ENCODE assay signal across 7 cellular contexts in the genomic region with DNA sequence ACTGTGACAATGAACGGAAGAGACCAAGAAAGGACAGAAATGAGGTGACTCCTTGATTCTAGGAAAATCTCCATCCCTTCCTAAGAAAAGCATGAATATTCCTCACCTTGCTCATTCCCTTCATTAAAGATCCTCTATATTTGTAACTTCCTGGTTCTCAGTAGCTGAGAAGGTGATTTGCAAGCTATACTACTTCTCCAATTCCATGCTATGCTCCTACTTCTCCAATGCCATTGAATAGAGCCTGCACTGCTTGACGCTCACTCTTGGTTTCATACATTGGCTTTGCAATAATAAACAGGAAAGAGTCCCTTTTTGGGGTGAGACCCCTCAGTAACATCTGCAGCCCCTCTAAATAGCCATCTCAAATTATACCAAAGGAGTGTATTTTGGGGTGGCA. TPM values are rescaled to one million over a fixed set of nuclear protein-coding genes. Genes with fewer than 3 reads are reported as not detected.
"Had no signal": no experiment of that assay in that cellular context is flagged by ENCODE, and none has a peak within 500 bp of the region (broad histone marks: within the 10 kb centered on the region; RNA-seq: fewer than 3 reads in every experiment).

No MANE protein-coding gene starts in this region.

RNA-seq across cellular contexts. Expression of gene PPIAL4D, which starts 50.3 kb away (rescaled TPM):
- total RNA-seq: ascending aorta; cardiac muscle cell; MCF 10A; Right ventricle myocardium superior; T-helper 1 cell treated with Interleukin-12 subunit alpha and Interleukin-12 subunit beta and Interleukin-4 antibody, amounts not matched to agents 30 ng/mL and 1 ng/mL, for 36 hours had no signal
- polyA plus RNA-seq: adipose tissue, cardiac muscle cell, IgD-negative memory B cell had no signal
